Comparison of ENCODE assay signal across 13 cellular contexts in the genomic region with DNA sequence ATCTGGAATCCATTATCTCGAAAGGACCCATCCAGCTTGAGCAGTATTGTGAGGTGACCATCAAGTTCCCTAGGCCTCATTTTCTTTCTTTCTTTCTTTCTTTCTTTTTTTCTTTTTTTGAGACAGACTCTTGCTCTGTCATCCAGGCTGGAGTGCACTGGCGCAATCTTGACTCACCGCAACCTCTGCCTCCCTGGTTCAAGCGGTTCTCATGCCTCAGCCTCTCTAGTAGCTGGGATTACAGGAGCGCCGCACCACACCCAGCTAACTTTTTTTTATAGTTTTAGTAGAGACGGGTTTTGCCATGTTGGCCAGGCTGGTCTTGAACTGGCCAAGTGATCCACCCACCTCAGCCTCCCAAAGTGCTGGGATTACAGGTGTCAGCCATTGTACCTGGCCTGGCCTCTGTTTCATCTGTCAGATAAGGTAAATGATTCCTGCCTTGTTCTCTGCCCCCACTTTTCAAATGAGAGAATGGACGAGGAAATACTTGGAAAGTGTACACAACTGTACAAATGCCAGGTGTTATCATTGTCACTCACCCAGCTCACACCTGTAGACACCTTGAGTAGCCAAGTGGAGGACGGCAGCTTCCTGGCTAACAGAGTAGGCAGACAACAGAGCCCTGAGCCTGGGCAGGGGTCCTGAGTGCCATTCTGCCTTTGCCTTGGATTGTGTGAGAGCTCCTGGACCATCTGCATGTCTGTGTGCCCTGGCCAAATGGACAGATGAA. TPM values are rescaled to one million over a fixed set of nuclear protein-coding genes. Genes with fewer than 3 reads are reported as not detected.
DNase-seq lines count a peak whose midpoint lies in the region; ATAC-seq and TF ChIP-seq lines count a peak whose summit lies in the region.
"Had no signal": no experiment of that assay in that cellular context is flagged by ENCODE, and none has a peak within 500 bp of the region (broad histone marks: within the 10 kb centered on the region; RNA-seq: fewer than 3 reads in every experiment).

No MANE protein-coding gene starts in this region.

- no peaks in the 10 kb centered on the region for H3K9me3 Mint-ChIP-seq in mesothelial cell of epicardium
- H3K9me3 Mint-ChIP-seq: activated CD4-positive, alpha-beta T cell treated with anti-CD3 and anti-CD28 coated beads, Interleukin-2, amount 10 ng/mL, durations not matched to agents 7 days and 5 days; activated naive CD8-positive, alpha-beta T cell treated with anti-CD3 and anti-CD28 coated beads, Interleukin-2, amount 50 U/mL, for 24 hours had no signal

- peak overlapping the region; percentile 97 for H3K27ac Mint-ChIP-seq in mesothelial cell of epicardium
- H3K27ac Mint-ChIP-seq: activated CD4-positive, alpha-beta T cell treated with anti-CD3 and anti-CD28 coated beads, Interleukin-2, amount 10 ng/mL, durations not matched to agents 7 days and 5 days; activated naive CD8-positive, alpha-beta T cell treated with anti-CD3 and anti-CD28 coated beads, Interleukin-2, amount 50 U/mL, for 24 hours had no signal

- peaks cover 100% of the 10 kb centered on the region for H3K4me1 ChIP-seq in left ventricle myocardium inferior

- DNase-seq in left ventricle myocardium inferior = no peak
- no peak for DNase-seq in Right ventricle myocardium superior
- DNase-seq in mesothelial cell of epicardium (ENCODE audit: low spot score in 2 of 2, unreplicated experiment in 2 of 2) = no peak
- DNase-seq in KBM-7 = no peak
- no peak for DNase-seq in NCI-H128 (lab: John Stamatoyannopoulos, UW; ENCODE audit: unreplicated experiment)
- no peak for DNase-seq in T1000 (lab: John Stamatoyannopoulos, UW)
- DNase-seq: activated CD4-positive, alpha-beta T cell treated with anti-CD3 and anti-CD28 coated beads, Interleukin-2, amount 10 ng/mL, durations not matched to agents 7 days and 5 days; activated naive CD8-positive, alpha-beta T cell treated with anti-CD3 and anti-CD28 coated beads, Interleukin-2, amount 50 U/mL, for 24 hours; NCI-H1105; ovary; RPMI8226 had no signal

- in situ Hi-C loops in KBM-7 (cut with MboI; ENCODE audit: low pct_unique_long_range_greater_than_20kb, low sequenced_read_pairs) = no loop called here

- peaks cover 74% of the 10 kb centered on the region for H3K4me1 Mint-ChIP-seq in mesothelial cell of epicardium

- no peaks in the 10 kb centered on the region for H3K27me3 Mint-ChIP-seq in mesothelial cell of epicardium (ENCODE audit: low read depth)
- H3K27me3 Mint-ChIP-seq: activated CD4-positive, alpha-beta T cell treated with anti-CD3 and anti-CD28 coated beads, Interleukin-2, amount 10 ng/mL, durations not matched to agents 7 days and 5 days; activated naive CD8-positive, alpha-beta T cell treated with anti-CD3 and anti-CD28 coated beads, Interleukin-2, amount 50 U/mL, for 24 hours had no signal

- intact Hi-C loops in left ventricle myocardium inferior (cut with micrococcal nuclease) = no loop called here
- intact Hi-C loops in Right ventricle myocardium superior (cut with DNase I) = no loop called here

- no peak for TF ChIP-seq CTCF in left ventricle myocardium inferior (IDR thresholded peaks at IDR 0.05; ENCODE audit: borderline replicate concordance)
- TF ChIP-seq CTCF in mesothelial cell of epicardium (IDR thresholded peaks at IDR 0.05; ENCODE audit: unreplicated experiment) = no peak

- no peaks in the 10 kb centered on the region for H3K36me3 ChIP-seq in left ventricle myocardium inferior
- H3K36me3 ChIP-seq: ovary had no signal

- no peak for ATAC-seq in Right ventricle myocardium superior (ENCODE audit: poor library complexity)
- ATAC-seq in HG03039 (IDR thresholded peaks at IDR 0.05; ENCODE audit: unreplicated experiment) = no peak
- ATAC-seq: activated naive CD8-positive, alpha-beta T cell treated with anti-CD3 and anti-CD28 coated beads, Interleukin-2, amount 50 U/mL, for 24 hours had no signal

- no peaks in the 10 kb centered on the region for H3K27me3 ChIP-seq in left ventricle myocardium inferior (ENCODE audit: low read depth)
- H3K27me3 ChIP-seq: ovary had no signal

- H3K4me3 Mint-ChIP-seq in mesothelial cell of epicardium = no peak overlapping the region
- H3K4me3 Mint-ChIP-seq: activated CD4-positive, alpha-beta T cell treated with anti-CD3 and anti-CD28 coated beads, Interleukin-2, amount 10 ng/mL, durations not matched to agents 7 days and 5 days; activated naive CD8-positive, alpha-beta T cell treated with anti-CD3 and anti-CD28 coated beads, Interleukin-2, amount 50 U/mL, for 24 hours had no signal

- no peaks in the 10 kb centered on the region for H3K36me3 Mint-ChIP-seq in mesothelial cell of epicardium

- peak overlapping the region; percentile 93 for H3K27ac ChIP-seq in left ventricle myocardium inferior (replicated peaks)
- peak overlapping the region; percentile 67 for H3K27ac ChIP-seq in cingulate gyrus (ENCODE audit: low read depth, low read length)
- H3K27ac ChIP-seq: ovary had no signal

- no peaks in the 10 kb centered on the region for H3K9me3 ChIP-seq in left ventricle myocardium inferior (replicated peaks)
- H3K9me3 ChIP-seq: ovary had no signal

- H3K4me3 ChIP-seq in left ventricle myocardium inferior = peak overlapping the region; percentile 34
- H3K4me3 ChIP-seq: ovary had no signal

RNA-seq across cellular contexts. Expression of a gene that starts 54.1 kb away (rescaled TPM):
- total RNA-seq in left ventricle myocardium inferior = 219 TPM
- 168 TPM for total RNA-seq in Right ventricle myocardium superior
- total RNA-seq in mesothelial cell of epicardium = 61.8 to 68.7 TPM (median 65.6 TPM) in 3 replicates
